ENCODE assay signal across 1 cellular context in the genomic region with DNA sequence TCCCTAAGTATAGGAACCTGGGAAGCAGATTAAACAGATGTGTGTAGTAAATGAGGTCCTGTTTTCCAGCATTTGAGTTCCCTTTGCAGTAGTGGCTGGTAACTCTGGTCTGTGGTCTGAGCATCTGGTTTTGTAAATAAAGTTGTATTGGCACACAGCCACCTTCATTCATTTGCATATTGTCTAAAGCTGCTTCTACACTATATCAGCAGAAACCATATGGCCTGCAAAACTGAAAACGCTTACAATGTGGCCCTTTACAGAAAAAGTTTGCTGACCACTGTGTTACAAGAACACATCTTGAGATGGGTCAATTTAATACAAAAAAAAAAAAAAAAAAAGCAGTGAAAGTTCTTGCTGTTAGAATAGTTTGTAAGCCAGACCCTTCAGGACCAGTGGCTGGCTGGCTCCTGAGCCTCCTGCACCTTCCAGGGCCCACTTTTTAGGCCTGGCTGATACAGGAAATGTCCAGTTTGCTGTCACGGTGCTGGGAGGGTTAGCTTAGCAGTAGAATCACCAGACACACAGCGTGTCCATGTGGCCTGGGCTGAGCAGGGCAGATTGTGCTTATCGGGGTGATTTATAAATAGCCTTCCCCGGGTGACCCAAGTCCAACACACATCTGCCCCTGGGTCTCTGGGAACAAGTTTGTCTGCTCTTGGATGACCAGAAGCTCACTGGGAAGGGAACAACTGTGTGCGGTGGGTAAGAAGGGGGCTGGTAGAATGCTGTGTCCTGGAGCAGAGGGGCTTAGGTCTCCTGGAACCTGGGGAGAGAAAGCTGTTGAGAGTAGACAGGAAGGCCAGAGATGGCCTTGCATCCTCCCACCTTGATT.
A peak's percentile ranks its signal among the peaks of the same experiment; 100 is the strongest.
TF ChIP-seq lines count a peak whose summit lies in the region.

No MANE protein-coding gene starts in this region.

TF ChIP-seq in K562, 482 proteins besides CTCF, POLR2A, EP300 and RAD21 (continued from another document):
- TF ChIP-seq, protein P1, sequence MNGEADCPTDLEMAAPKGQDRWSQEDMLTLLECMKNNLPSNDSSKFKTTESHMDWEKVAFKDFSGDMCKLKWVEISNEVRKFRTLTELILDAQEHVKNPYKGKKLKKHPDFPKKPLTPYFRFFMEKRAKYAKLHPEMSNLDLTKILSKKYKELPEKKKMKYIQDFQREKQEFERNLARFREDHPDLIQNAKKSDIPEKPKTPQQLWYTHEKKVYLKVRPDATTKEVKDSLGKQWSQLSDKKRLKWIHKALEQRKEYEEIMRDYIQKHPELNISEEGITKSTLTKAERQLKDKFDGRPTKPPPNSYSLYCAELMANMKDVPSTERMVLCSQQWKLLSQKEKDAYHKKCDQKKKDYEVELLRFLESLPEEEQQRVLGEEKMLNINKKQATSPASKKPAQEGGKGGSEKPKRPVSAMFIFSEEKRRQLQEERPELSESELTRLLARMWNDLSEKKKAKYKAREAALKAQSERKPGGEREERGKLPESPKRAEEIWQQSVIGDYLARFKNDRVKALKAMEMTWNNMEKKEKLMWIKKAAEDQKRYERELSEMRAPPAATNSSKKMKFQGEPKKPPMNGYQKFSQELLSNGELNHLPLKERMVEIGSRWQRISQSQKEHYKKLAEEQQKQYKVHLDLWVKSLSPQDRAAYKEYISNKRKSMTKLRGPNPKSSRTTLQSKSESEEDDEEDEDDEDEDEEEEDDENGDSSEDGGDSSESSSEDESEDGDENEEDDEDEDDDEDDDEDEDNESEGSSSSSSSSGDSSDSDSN (IDR thresholded peaks at IDR 0.05; ENCODE audit: borderline replicate concordance in 1 of 2, low read depth in 2 of 2, low read length in 2 of 2): peak; percentile 83 to 84; a peak in 2 of 4 replicates
- TF ChIP-seq POLR2B (IDR thresholded peaks at IDR 0.05; ENCODE audit: low read depth, partially characterized antibody) (peak; percentile 60), TARDBP (IDR thresholded peaks at IDR 0.05) (0 out of 2 replicates have a peak, but pooled peaks have one; percentile 18), NR4A1 (CRISPR knock-in tag; IDR thresholded peaks at IDR 0.05) (no peak), NR4A1 (tag; IDR thresholded peaks at IDR 0.05) (peak; percentile 76; the same call in 1 of the 2 replicates), STAT5A (IDR thresholded peaks at IDR 0.05; ENCODE audit: borderline replicate concordance, low read length) (peak; percentile 92), FOXK2 (conservative IDR thresholded peaks at IDR 0.05 in 1 of 2, IDR thresholded peaks at IDR 0.05 in 1 of 2; ENCODE audit: low read depth in 2 of 2) (peak; percentile 69 to 76), GABPA (tag; conservative IDR thresholded peaks at IDR 0.05; ENCODE audit: low read depth) (peak; percentile 60), BMI1 (IDR thresholded peaks at IDR 0.05; ENCODE audit: low read length) (no peak), ZNF274 (IDR thresholded peaks at IDR 0.05; ENCODE audit: borderline replicate concordance, low read depth, low read length) (peak; percentile 31; the same call in 1 of the 2 replicates), TCF3 (CRISPR knock-in tag; IDR thresholded peaks at IDR 0.05) (peak; percentile 96), MEF2D (tag; conservative IDR thresholded peaks at IDR 0.05; ENCODE audit: low read depth) (peak; percentile 99), ETV5 (CRISPR knock-in tag; IDR thresholded peaks at IDR 0.05; ENCODE audit: low read depth) (peak; percentile 83; the same call in 1 of the 2 replicates), FOXA3 (CRISPR knock-in tag; conservative IDR thresholded peaks at IDR 0.05 in 1 of 2, IDR thresholded peaks at IDR 0.05 in 1 of 2) (peak; percentile 28 to 62; a peak in 2 of 4 replicates), KDM4B (IDR thresholded peaks at IDR 0.05; ENCODE audit: borderline replicate concordance in 2 of 2, low read depth in 1 of 2) (no peak)
- TF ChIP-seq, protein P2, sequence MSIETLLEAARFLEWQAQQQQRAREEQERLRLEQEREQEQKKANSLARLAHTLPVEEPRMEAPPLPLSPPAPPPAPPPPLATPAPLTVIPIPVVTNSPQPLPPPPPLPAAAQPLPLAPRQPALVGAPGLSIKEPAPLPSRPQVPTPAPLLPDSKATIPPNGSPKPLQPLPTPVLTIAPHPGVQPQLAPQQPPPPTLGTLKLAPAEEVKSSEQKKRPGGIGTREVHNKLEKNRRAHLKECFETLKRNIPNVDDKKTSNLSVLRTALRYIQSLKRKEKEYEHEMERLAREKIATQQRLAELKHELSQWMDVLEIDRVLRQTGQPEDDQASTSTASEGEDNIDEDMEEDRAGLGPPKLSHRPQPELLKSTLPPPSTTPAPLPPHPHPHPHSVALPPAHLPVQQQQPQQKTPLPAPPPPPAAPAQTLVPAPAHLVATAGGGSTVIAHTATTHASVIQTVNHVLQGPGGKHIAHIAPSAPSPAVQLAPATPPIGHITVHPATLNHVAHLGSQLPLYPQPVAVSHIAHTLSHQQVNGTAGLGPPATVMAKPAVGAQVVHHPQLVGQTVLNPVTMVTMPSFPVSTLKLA (conservative IDR thresholded peaks at IDR 0.05): peak; percentile 76 to 85
- TF ChIP-seq, protein P3, sequence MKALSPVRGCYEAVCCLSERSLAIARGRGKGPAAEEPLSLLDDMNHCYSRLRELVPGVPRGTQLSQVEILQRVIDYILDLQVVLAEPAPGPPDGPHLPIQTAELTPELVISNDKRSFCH (CRISPR knock-in tag; IDR thresholded peaks at IDR 0.05): no peak
- TF ChIP-seq, protein P3 (tag; IDR thresholded peaks at IDR 0.05): peak; percentile 91
- TF ChIP-seq, protein P4, sequence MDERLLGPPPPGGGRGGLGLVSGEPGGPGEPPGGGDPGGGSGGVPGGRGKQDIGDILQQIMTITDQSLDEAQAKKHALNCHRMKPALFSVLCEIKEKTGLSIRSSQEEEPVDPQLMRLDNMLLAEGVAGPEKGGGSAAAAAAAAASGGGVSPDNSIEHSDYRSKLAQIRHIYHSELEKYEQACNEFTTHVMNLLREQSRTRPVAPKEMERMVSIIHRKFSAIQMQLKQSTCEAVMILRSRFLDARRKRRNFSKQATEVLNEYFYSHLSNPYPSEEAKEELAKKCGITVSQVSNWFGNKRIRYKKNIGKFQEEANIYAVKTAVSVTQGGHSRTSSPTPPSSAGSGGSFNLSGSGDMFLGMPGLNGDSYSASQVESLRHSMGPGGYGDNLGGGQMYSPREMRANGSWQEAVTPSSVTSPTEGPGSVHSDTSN (CRISPR knock-in tag; IDR thresholded peaks at IDR 0.05; ENCODE audit: low read depth): no peak
- TF ChIP-seq, protein P4 (tag; conservative IDR thresholded peaks at IDR 0.05; ENCODE audit: low read depth): peak; percentile 82
